ENCODE assay signal across 17 cellular contexts in the genomic region with DNA sequence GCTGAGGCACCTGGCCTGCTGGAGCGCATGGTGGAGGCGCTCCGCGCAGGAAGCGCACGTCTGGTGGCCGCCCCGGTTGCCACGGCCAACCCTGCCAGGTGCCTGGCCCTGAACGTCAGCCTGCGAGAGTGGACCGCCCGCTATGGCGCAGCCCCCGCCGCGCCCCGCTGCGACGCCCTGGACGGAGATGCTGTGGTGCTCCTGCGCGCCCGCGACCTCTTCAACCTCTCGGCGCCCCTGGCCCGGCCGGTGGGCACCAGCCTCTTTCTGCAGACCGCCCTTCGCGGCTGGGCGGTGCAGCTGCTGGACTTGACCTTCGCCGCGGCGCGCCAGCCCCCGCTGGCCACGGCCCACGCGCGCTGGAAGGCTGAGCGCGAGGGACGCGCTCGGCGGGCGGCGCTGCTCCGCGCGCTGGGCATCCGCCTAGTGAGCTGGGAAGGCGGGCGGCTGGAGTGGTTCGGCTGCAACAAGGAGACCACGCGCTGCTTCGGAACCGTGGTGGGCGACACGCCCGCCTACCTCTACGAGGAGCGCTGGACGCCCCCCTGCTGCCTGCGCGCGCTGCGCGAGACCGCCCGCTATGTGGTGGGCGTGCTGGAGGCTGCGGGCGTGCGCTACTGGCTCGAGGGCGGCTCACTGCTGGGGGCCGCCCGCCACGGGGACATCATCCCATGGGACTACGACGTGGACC.
"Had no signal": no experiment of that assay in that cellular context is flagged by ENCODE, and none has a peak within 500 bp of the region (broad histone marks: within the 10 kb centered on the region; RNA-seq: fewer than 3 reads in every experiment).

No MANE protein-coding gene starts in this region.

- H3K36me3 ChIP-seq: colonic mucosa had no signal

- H3K9me3 ChIP-seq: colonic mucosa, heart right ventricle, thyroid gland had no signal

- H3K27me3 Mint-ChIP-seq: activated CD4-positive, alpha-beta T cell treated with anti-CD3 and anti-CD28 coated beads, Interleukin-2, amount 10 ng/mL, durations not matched to agents 24 days and 14 days; activated naive CD8-positive, alpha-beta T cell; brain had no signal

- H3K9me3 Mint-ChIP-seq: activated CD4-positive, alpha-beta T cell treated with anti-CD3 and anti-CD28 coated beads, Interleukin-2, amount 10 ng/mL, durations not matched to agents 24 days and 14 days; brain; T-helper 2 cell treated with Interferon-gamma antibody and Interleukin-4, amounts not matched to agents 5 μg/mL and 100 μg/mL, for 36 hours had no signal

- ATAC-seq: activated CD8-positive, alpha-beta T cell treated with anti-CD3 and anti-CD28 coated beads, Interleukin-2, amount 10 ng/mL, durations not matched to agents 7 days and 5 days had no signal

- H3K4me1 ChIP-seq: colonic mucosa had no signal

- DNase-seq: activated CD4-positive, alpha-beta T cell treated with anti-CD3 and anti-CD28 coated beads, Interleukin-2, amount 10 ng/mL, durations not matched to agents 24 days and 14 days; activated CD4-positive, CD25-positive, alpha-beta regulatory T cell; activated CD8-positive, alpha-beta memory T cell treated with anti-CD3 and anti-CD28 coated beads, Interleukin-2, amount 50 U/mL, for 4 hours; activated gamma-delta T cell treated with Interleukin-2 at 50 U/mL for 16 hours; amniotic stem cell; central memory CD4-positive, alpha-beta T cell; colonic mucosa; effector CD8-positive, alpha-beta T cell; midbrain; SW 1271; thyroid gland had no signal

- H3K27me3 ChIP-seq: colonic mucosa, heart right ventricle, thyroid gland had no signal

- H3K4me3 ChIP-seq: colonic mucosa, heart right ventricle, lung, thyroid gland had no signal

- H3K27ac Mint-ChIP-seq: activated CD4-positive, alpha-beta T cell treated with anti-CD3 and anti-CD28 coated beads, Interleukin-2, amount 10 ng/mL, durations not matched to agents 24 days and 14 days; activated naive CD8-positive, alpha-beta T cell; T-helper 2 cell treated with Interferon-gamma antibody and Interleukin-4, amounts not matched to agents 5 μg/mL and 100 μg/mL, for 36 hours had no signal

- H3K4me3 Mint-ChIP-seq: activated CD4-positive, alpha-beta T cell treated with anti-CD3 and anti-CD28 coated beads, Interleukin-2, amount 10 ng/mL, durations not matched to agents 24 days and 14 days; activated CD8-positive, alpha-beta T cell treated with anti-CD3 and anti-CD28 coated beads, Interleukin-2, amount 10 ng/mL, durations not matched to agents 7 days and 5 days; activated naive CD8-positive, alpha-beta T cell; brain; T-helper 2 cell treated with Interferon-gamma antibody and Interleukin-4, amounts not matched to agents 5 μg/mL and 100 μg/mL, for 36 hours had no signal

- H3K27ac ChIP-seq: colonic mucosa, thyroid gland had no signal
